In genomic region chr16:26231647-26232046, GRCh38 we compare ENCODE assay signal across 31 cellular contexts.
"Had no signal": no experiment of that assay in that cellular context is flagged by ENCODE, and none has a peak within 500 bp of the region (broad histone marks: within the 10 kb centered on the region; RNA-seq: fewer than 3 reads in every experiment).

No MANE protein-coding gene starts in this region.

- H3K36me3 Mint-ChIP-seq: natural killer cell; neural progenitor cell; stimulated activated memory B cell treated with anti-CD40 and anti-IgM and Interleukin-4, amounts not matched to agents 10 μg/mL and 1 μg/mL and 100 μg/mL, for 72 hours; type B pancreatic cell had no signal

- H3K36me3 ChIP-seq: neural progenitor cell, ovary, spleen, suprapubic skin, tibial artery, transverse colon, upper lobe of right lung, uterus had no signal

- H3K4me2 ChIP-seq: neural progenitor cell, smooth muscle cell had no signal

- H3K4me1 Mint-ChIP-seq: natural killer cell; nephron; neural progenitor cell; stimulated activated memory B cell treated with anti-CD40 and anti-IgM and Interleukin-4, amounts not matched to agents 10 μg/mL and 1 μg/mL and 100 μg/mL, for 72 hours; stimulated activated naive CD8-positive, alpha-beta T cell treated with anti-CD3 and anti-CD28 coated beads, Interleukin-15, amount 100 ng/mL, for 72 hours had no signal

- H2AFZ ChIP-seq: neural progenitor cell, parathyroid adenoma had no signal

- H3K27me3 ChIP-seq: neural progenitor cell, ovary, spleen, suprapubic skin, testis, tibial artery, transverse colon, upper lobe of right lung, uterus had no signal

- H3K9ac ChIP-seq: neural progenitor cell, parathyroid adenoma had no signal

- H3K27ac ChIP-seq: neural progenitor cell, ovary, parathyroid adenoma, psoas muscle, skin epidermis, spleen, suprapubic skin, testis, tibial artery, transverse colon, upper lobe of right lung, uterus had no signal

- DNase-seq: natural killer cell; occipital lobe; ovary; posterior cingulate gyrus; psoas muscle; right cardiac atrium; spleen; stimulated activated CD4-positive, alpha-beta T cell treated with anti-CD3 and anti-CD28 coated beads, Interleukin-12 subunit alpha, Interleukin-12 subunit beta, amount 100 ng/mL, for 4 hours; stimulated activated CD4-positive, alpha-beta T cell treated with anti-CD3 and anti-CD28 coated beads, Interleukin-1b, Interleukin-23, amount 100 ng/mL, for 48 hours; stimulated activated CD4-positive, alpha-beta T cell treated with anti-CD3 and anti-CD28 coated beads, Interleukin-4, amount 100 ng/mL, for 1 hour; stimulated activated CD4-positive, alpha-beta T cell treated with anti-CD3 and anti-CD28 coated beads, Interleukin-4, amount 100 ng/mL, for 4 hours; stimulated activated CD8-positive, alpha-beta memory T cell treated with anti-CD3 and anti-CD28 coated beads, Interleukin-4, amount 100 ng/mL, for 48 hours; stimulated activated naive CD4-positive, alpha-beta T cell; stimulated activated naive CD8-positive, alpha-beta T cell treated with anti-CD3 and anti-CD28 coated beads, Interleukin-15, amount 100 ng/mL, for 72 hours; stimulated activated naive CD8-positive, alpha-beta T cell treated with anti-CD3 and anti-CD28 coated beads, Interleukin-15, Interleukin-2, amounts not matched to agents 100 U/mL and 50 U/mL, for 24 hours; substantia nigra; testis; tibial artery; transverse colon; upper lobe of right lung; uterus had no signal

- H3K4me1 ChIP-seq: neural progenitor cell, parathyroid adenoma, psoas muscle, spleen, suprapubic skin, testis, tibial artery, transverse colon, upper lobe of right lung, uterus had no signal

- H3K27me3 Mint-ChIP-seq: progenitor cell of endocrine pancreas; stimulated activated memory B cell treated with anti-CD40 and anti-IgM and Interleukin-4, amounts not matched to agents 10 μg/mL and 1 μg/mL and 100 μg/mL, for 72 hours; stimulated activated naive CD8-positive, alpha-beta T cell treated with anti-CD3 and anti-CD28 coated beads, Interleukin-15, amount 100 ng/mL, for 72 hours; type B pancreatic cell had no signal

- H3K27ac Mint-ChIP-seq: natural killer cell; nephron; neural progenitor cell; progenitor cell of endocrine pancreas; stimulated activated memory B cell treated with anti-CD40 and anti-IgM and Interleukin-4, amounts not matched to agents 10 μg/mL and 1 μg/mL and 100 μg/mL, for 72 hours; type B pancreatic cell had no signal

- H3K9me3 Mint-ChIP-seq: natural killer cell; nephron; neural progenitor cell; stimulated activated memory B cell treated with anti-CD40 and anti-IgM and Interleukin-4, amounts not matched to agents 10 μg/mL and 1 μg/mL and 100 μg/mL, for 72 hours; stimulated activated naive CD8-positive, alpha-beta T cell treated with anti-CD3 and anti-CD28 coated beads, Interleukin-15, amount 100 ng/mL, for 72 hours; type B pancreatic cell had no signal

- H3K9me3 ChIP-seq: ovary, psoas muscle, spleen, suprapubic skin, testis, tibial artery, transverse colon, upper lobe of right lung, uterus had no signal

- ATAC-seq: natural killer cell; psoas muscle; right cardiac atrium; sciatic nerve; stimulated activated memory B cell treated with anti-CD40 and anti-IgM and Interleukin-4, amounts not matched to agents 10 μg/mL and 1 μg/mL and 100 μg/mL, for 72 hours; stimulated activated naive CD8-positive, alpha-beta T cell treated with anti-CD3 and anti-CD28 coated beads, Interleukin-15, amount 100 ng/mL, for 72 hours; stimulated activated naive CD8-positive, alpha-beta T cell treated with anti-CD3 and anti-CD28 coated beads, Interleukin-15, Interleukin-2, amounts not matched to agents 100 U/mL and 50 U/mL, for 24 hours; upper lobe of right lung had no signal

- H3K4me3 Mint-ChIP-seq: natural killer cell; nephron; neural progenitor cell; stimulated activated memory B cell treated with anti-CD40 and anti-IgM and Interleukin-4, amounts not matched to agents 10 μg/mL and 1 μg/mL and 100 μg/mL, for 72 hours; stimulated activated naive CD8-positive, alpha-beta T cell treated with anti-CD3 and anti-CD28 coated beads, Interleukin-15, amount 100 ng/mL, for 72 hours; type B pancreatic cell had no signal

- H3K4me3 ChIP-seq: neural progenitor cell, ovary, psoas muscle, skin epidermis, smooth muscle cell, spleen, suprapubic skin, testis, tibial artery, transverse colon, upper lobe of right lung, uterus had no signal

- H3K79me2 ChIP-seq: parathyroid adenoma had no signal
